In genomic region chr17:75622771-75623273, GRCh38 we compare ENCODE assay signal across 19 cellular contexts. TPM values are rescaled to one million over a fixed set of nuclear protein-coding genes. Genes with fewer than 3 reads are reported as not detected.
DNase-seq lines count a peak whose midpoint lies in the region; ATAC-seq, FAIRE-seq and TF ChIP-seq lines count a peak whose summit lies in the region.
"Had no signal": no experiment of that assay in that cellular context is flagged by ENCODE, and none has a peak within 500 bp of the region (broad histone marks: within the 10 kb centered on the region; RNA-seq: fewer than 3 reads in every experiment).

No MANE protein-coding gene starts in this region.

- BruUV-seq in Caco-2 (replicated peaks; lab: Mats Ljungman, UMichigan) (no TSS peak), K562 (replicated peaks; lab: Mats Ljungman, UMichigan) (no TSS peak)

- H4K91ac ChIP-seq in neuronal stem cell (ENCODE audit: low read depth, low read length, poor library complexity): no peak overlapping the region

- no peak overlapping the region for H3K4me2 ChIP-seq in K562 (ENCODE audit: insufficient read depth, low read length)
- H3K4me2 ChIP-seq in neuronal stem cell (ENCODE audit: insufficient read depth, low read length, poor library complexity, severe bottlenecking): no peak overlapping the region

- 7% methylated on average over 15 of the region's 15 CpGs for WGBS in K562 (ENCODE audit: insufficient coverage, low coverage, missing lambda C conversion rate)
- WGBS in neuronal stem cell (ENCODE audit: extremely low coverage in 2 of 2, insufficient read length in 2 of 2, insufficient replicate concordance in 1 of 2), 2 donors: no CpG with 5 or more reads among the region's 15 CpGs

- FAIRE-seq in K562 (lab: Jason Lieb, UNC): no peak
- FAIRE-seq in GM19239 (lab: Jason Lieb, UNC): no peak

- H3K4me1 ChIP-seq in Caco-2 (peaks cover 6% of the 10 kb centered on the region; the same call in 1 of the 2 replicates), K562 (replicated peaks in 1 of 2; ENCODE audit: control insufficient read depth in 2 of 2, insufficient read depth in 2 of 2, low read length in 2 of 2) (peaks cover 0 to 72% of the 10 kb centered on the region in 2 experiments; a peak in 3 of 5 replicates), neuronal stem cell (ENCODE audit: control insufficient read depth in 2 of 2, insufficient read depth in 1 of 2, low read depth in 1 of 2, low read length in 2 of 2) (peaks cover 6 to 8% of the 10 kb centered on the region in 2 donors)

- ATAC-seq in activated naive CD4-positive, alpha-beta T cell treated with anti-CD3 and anti-CD28 coated beads, Interleukin-2, amount 50 U/mL, for 72 hours: no peak
- no peak for ATAC-seq in K562
- ATAC-seq: CD8-positive, alpha-beta T cell had no signal

- H3K36me3 ChIP-seq in Caco-2 (ENCODE audit: control insufficient read depth, insufficient read depth, low read length) (no peaks in the 10 kb centered on the region), K562 (ENCODE audit: control insufficient read depth, insufficient read depth, low read length) (no peaks in the 10 kb centered on the region), neuronal stem cell (replicated peaks in 1 of 2; ENCODE audit: control insufficient read depth in 2 of 2, insufficient read depth in 2 of 2, low read length in 2 of 2) (peaks cover 0 to 7% of the 10 kb centered on the region in 2 donors)

- H3K4ac ChIP-seq in neuronal stem cell (ENCODE audit: low read length): no peak overlapping the region

- no peak overlapping the region for H2AK5ac ChIP-seq in neuronal stem cell (ENCODE audit: low read depth, low read length)

- H3K27ac ChIP-seq in K562 (ENCODE audit: extremely low read depth, low read depth, low read length) (no peak overlapping the region), neuronal stem cell (replicated peaks; ENCODE audit: low read length) (no peak overlapping the region)
- H3K27ac ChIP-seq: 22Rv1, HL-60 had no signal

- H2BK12ac ChIP-seq in neuronal stem cell (ENCODE audit: low read length): no peak overlapping the region

- H3K27me3 ChIP-seq in Caco-2 (replicated peaks; ENCODE audit: control insufficient read depth, insufficient read depth, low read length) (no peaks in the 10 kb centered on the region), K562 (ENCODE audit: control insufficient read depth in 2 of 2, insufficient read depth in 2 of 2, low read length in 2 of 2) (peaks cover 4 to 47% of the 10 kb centered on the region in 2 experiments; a peak in 3 of 5 replicates), neuronal stem cell (ENCODE audit: control insufficient read depth in 3 of 3, insufficient read depth in 3 of 3, low read depth in 1 of 3, low read length in 3 of 3) (peaks cover 0 to 3% (median 0%) of the 10 kb centered on the region in 3 experiments)

- intact Hi-C loops in Caco-2 (cut with micrococcal nuclease; ENCODE audit: unreplicated experiment): no loop called here
- intact Hi-C loops in K562 (cut with micrococcal nuclease): no loop called here

- H3K18ac ChIP-seq in neuronal stem cell (ENCODE audit: low read length): no peak overlapping the region

- no peak overlapping the region for H2BK120ac ChIP-seq in neuronal stem cell (ENCODE audit: low read depth, low read length)

- no peaks in the 10 kb centered on the region for H3K9me3 Mint-ChIP-seq in activated naive CD4-positive, alpha-beta T cell treated with anti-CD3 and anti-CD28 coated beads, Interleukin-2, amount 50 U/mL, for 72 hours
- H3K9me3 Mint-ChIP-seq in Caco-2 (ENCODE audit: unreplicated experiment): no peaks in the 10 kb centered on the region
- H3K9me3 Mint-ChIP-seq: CD8-positive, alpha-beta T cell had no signal

- POLR2A ChIA-PET in Caco-2 (lab: Charles Lee) (no interaction called here), K562 (lab: Yijun Ruan, JAX) (interaction anchor here (1.3 to 2.1 kb wide), 3 partner anchors 10 to 96 kb away, joined by 3 to 8 read pairs (median 7); partner anchors contain the start of gene SMIM5)

- H3K36me3 Mint-ChIP-seq in activated naive CD4-positive, alpha-beta T cell treated with anti-CD3 and anti-CD28 coated beads, Interleukin-2, amount 50 U/mL, for 72 hours: no peaks in the 10 kb centered on the region
- H3K36me3 Mint-ChIP-seq in Caco-2 (ENCODE audit: insufficient read depth, unreplicated experiment): peaks cover 27% of the 10 kb centered on the region

- H3K9me3 ChIP-seq in Caco-2: no peaks in the 10 kb centered on the region
- H3K9me3 ChIP-seq in K562 (replicated peaks; ENCODE audit: control insufficient read depth, insufficient read depth, low read depth, low read length): no peaks in the 10 kb centered on the region
- no peaks in the 10 kb centered on the region for H3K9me3 ChIP-seq in neuronal stem cell (replicated peaks in 1 of 2; ENCODE audit: control insufficient read depth in 2 of 2, insufficient read depth in 1 of 2, low read depth in 1 of 2, low read length in 2 of 2)

- no peak overlapping the region for H3K4me3 Mint-ChIP-seq in Caco-2 (ENCODE audit: unreplicated experiment)
- H3K4me3 Mint-ChIP-seq: CD14-positive monocyte; CD8-positive, alpha-beta T cell had no signal

- in situ Hi-C loops in K562 (cut with MboI): no loop called here

- no peaks in the 10 kb centered on the region for H3K79me2 ChIP-seq in K562 (ENCODE audit: control insufficient read depth, insufficient read depth, low read length)

- H3K9me1 ChIP-seq in K562 (ENCODE audit: control insufficient read depth, insufficient read depth, low read length): no peaks in the 10 kb centered on the region

- H3K23ac ChIP-seq in neuronal stem cell (ENCODE audit: low read depth, low read length, poor library complexity): no peak overlapping the region

- TF ChIP-seq POLR2A in K562 (conservative IDR thresholded peaks at IDR 0.05): no peak

- CTCF ChIA-PET in Caco-2 (lab: Charles Lee): interaction anchor here (1.0 to 3.3 kb wide), 2 partner anchors 11 to 125 kb away, joined by 4 to 24 read pairs; partner anchors contain the start of gene SMIM5
- CTCF ChIA-PET in K562 (lab: Yijun Ruan, JAX; ENCODE audit: low intra/inter-chr PET ratio): no interaction called here

- no peak overlapping the region for H4K8ac ChIP-seq in neuronal stem cell (ENCODE audit: low read depth, low read length)

- H2BK5ac ChIP-seq in neuronal stem cell (ENCODE audit: low read length): no peak overlapping the region

- H4K20me1 ChIP-seq in K562 (replicated peaks; ENCODE audit: control insufficient read depth, insufficient read depth, low read length): peaks cover 17% of the 10 kb centered on the region

- no peak overlapping the region for H3K4me3 ChIP-seq in Caco-2 (ENCODE audit: low read depth, low read length)
- no peak overlapping the region for H3K4me3 ChIP-seq in K562
- H3K4me3 ChIP-seq in neuronal stem cell (ENCODE audit: low read length in 2 of 2): no peak overlapping the region

- no peaks in the 10 kb centered on the region for H3K27me3 Mint-ChIP-seq in Caco-2 (ENCODE audit: insufficient read depth, unreplicated experiment)

- peaks cover 11% of the 10 kb centered on the region for H3K4me1 Mint-ChIP-seq in Caco-2 (ENCODE audit: low read depth, unreplicated experiment)
- H3K4me1 Mint-ChIP-seq: CD14-positive monocyte had no signal

- H2BK15ac ChIP-seq in neuronal stem cell (ENCODE audit: low read length): peak overlapping the region; percentile 49

- peak overlapping the region in 1 of 2 experiments; percentile 35; a peak in 1 of 4 replicates for H3K9ac ChIP-seq in K562 (ENCODE audit: insufficient read depth in 1 of 2, low read depth in 2 of 2, low read length in 2 of 2)
- no peak overlapping the region for H3K9ac ChIP-seq in neuronal stem cell (ENCODE audit: low read depth, low read length, poor library complexity)

- TF ChIP-seq CTCF in Caco-2 (IDR thresholded peaks at IDR 0.05; ENCODE audit: insufficient read depth in 1 of 2, low read depth in 1 of 2, low read length in 1 of 2, severe bottlenecking in 1 of 2, unreplicated experiment in 1 of 2): no peak
- no peak for TF ChIP-seq CTCF in K562 (IDR thresholded peaks at IDR 0.05 in 2 of 3, conservative IDR thresholded peaks at IDR 0.05 in 1 of 3; ENCODE audit: insufficient read depth in 2 of 3, low read depth in 1 of 3, low read length in 3 of 3)

- H3K79me1 ChIP-seq in neuronal stem cell (ENCODE audit: low read depth, low read length): peaks cover 2% of the 10 kb centered on the region

- no peak for DNase-seq in activated naive CD4-positive, alpha-beta T cell treated with anti-CD3 and anti-CD28 coated beads, Interleukin-2, amount 50 U/mL, for 72 hours (ENCODE audit: low spot score in 2 of 2)
- no peak for DNase-seq in activated naive CD4-positive, alpha-beta T cell (lab: John Stamatoyannopoulos, UW)
- DNase-seq in Caco-2 (no peak), K562 (ENCODE audit: extremely low read depth in 1 of 4, low spot score in 3 of 4) (no peak), neuronal stem cell (ENCODE audit: low spot score) (no peak), GM19239 (ENCODE audit: insufficient read length, low spot score) (no peak), germinal center (ENCODE audit: low spot score) (no peak), NCI-H2171 treated with DMSO at 0.1 percent for 48 hours (lab: John Stamatoyannopoulos, UW) (no peak)
- DNase-seq: COR-L47, DMS53, GF-D8, H7 had no signal

- peak overlapping the region; percentile 1 to 77 for H3K27ac Mint-ChIP-seq in activated naive CD4-positive, alpha-beta T cell treated with anti-CD3 and anti-CD28 coated beads, Interleukin-2, amount 50 U/mL, for 72 hours
- peak overlapping the region; percentile 31 for H3K27ac Mint-ChIP-seq in Caco-2 (ENCODE audit: unreplicated experiment)
- H3K27ac Mint-ChIP-seq: CD8-positive, alpha-beta T cell had no signal

- no peak for TF ChIP-seq RAD21 in K562 (CRISPR knock-in tag; conservative IDR thresholded peaks at IDR 0.05 in 1 of 2, IDR thresholded peaks at IDR 0.05 in 1 of 2)

- H2AFZ ChIP-seq in K562 (ENCODE audit: low read depth, low read length) (no peak overlapping the region), neuronal stem cell (ENCODE audit: low read length) (no peak overlapping the region)

- no peak for TF ChIP-seq EP300 in K562 (IDR thresholded peaks at IDR 0.05; ENCODE audit: low read length)

- no peak overlapping the region for H3K14ac ChIP-seq in neuronal stem cell (ENCODE audit: low read length)

RNA-seq across cellular contexts. Expression of gene SMIM5, which starts 10.4 kb away (rescaled TPM):
- under 1 TPM; 0.06 to 0.32 TPM for total RNA-seq in activated naive CD4-positive, alpha-beta T cell treated with anti-CD3 and anti-CD28 coated beads, Interleukin-2, amount 50 U/mL, for 72 hours
- total RNA-seq in Caco-2 (2022) (0.20 TPM in 1 of 2 replicates, not detected in the other), K562 (2014; rRNA removed) (not detected in 2 replicates), K562 (2014; rRNA removed; fragmentation: Illumina TruSeq; extraction: Trizol) (not detected in 2 replicates), K562 (2015; rRNA removed; fragmentation: Illumina TruSeq; extraction: Trizol) (not detected in 2 replicates), K562 (2021) (not detected in 2 replicates)
- total RNA-seq in K562 (2011; cell fraction: chromatin; rRNA removed; ENCODE audit: low replicate concordance): 0.16 TPM in 1 of 2 replicates, not detected in the other
- total RNA-seq in K562 (2011; cell fraction: nucleolus; rRNA removed): 0.13 TPM in 1 of 2 replicates, not detected in the other
- total RNA-seq in K562 (2011; cell fraction: nucleoplasm; rRNA removed): not detected in 2 replicates
- polyA plus RNA-seq in K562 (2011; rRNA removed) (not detected in 2 replicates), K562 (2014; fragmentation: Illumina TruSeq; extraction: Trizol) (not detected in 2 replicates), K562 (2014; fragmentation: Nextera tagmentation; extraction: Ambion mirVana) (not detected), K562 (2014; rRNA removed) (0.08 TPM in 1 of 2 replicates, not detected in the other)
- 0.04 TPM in 1 of 2 replicates, not detected in the other for polyA plus RNA-seq in K562 (2011; cell fraction: cytosol; rRNA removed)
- polyA plus RNA-seq in K562 (2011; cell fraction: nucleus; rRNA removed): not detected in 2 replicates
- 0.14 and 0.17 TPM in 2 replicates for polyA plus RNA-seq in K562 (2012)
- not detected in 2 replicates for polyA minus RNA-seq in K562 (2011; rRNA and poly(A)+ RNA removed)
- not detected in 2 replicates for polyA minus RNA-seq in K562 (2011; cell fraction: cytosol; rRNA and poly(A)+ RNA removed)
- not detected in 2 replicates for polyA minus RNA-seq in K562 (2011; cell fraction: nucleus; rRNA and poly(A)+ RNA removed)
- not detected for polyA plus RNA-seq in neuronal stem cell (2013, experiment 1 of 2)
- not detected for polyA plus RNA-seq in neuronal stem cell (2013, experiment 2 of 2)
- total RNA-seq: A673, H7, IMR-90 had no signal
- polyA plus RNA-seq: BJ, IMR-90 had no signal

RNA-seq across cellular contexts. Expression of gene MYO15B, which starts 35.2 kb away (rescaled TPM):
- total RNA-seq in activated naive CD4-positive, alpha-beta T cell treated with anti-CD3 and anti-CD28 coated beads, Interleukin-2, amount 50 U/mL, for 72 hours: 10 to 100 TPM; 38.4 to 45.0 TPM
- total RNA-seq in Caco-2 (2022): 12.3 and 24.4 TPM in 2 replicates
- total RNA-seq in K562 (2011; cell fraction: chromatin; rRNA removed; ENCODE audit: low replicate concordance): 8.9 and 39.4 TPM in 2 replicates
- 22.5 and 24.7 TPM in 2 replicates for total RNA-seq in K562 (2011; cell fraction: nucleolus; rRNA removed)
- 11.1 and 14.7 TPM in 2 replicates for total RNA-seq in K562 (2011; cell fraction: nucleoplasm; rRNA removed)
- 0.05 and 0.24 TPM in 2 replicates for total RNA-seq in K562 (2014; rRNA removed)
- 1.2 TPM in 1 of 2 replicates, not detected in the other for total RNA-seq in K562 (2014; rRNA removed; fragmentation: Illumina TruSeq; extraction: Trizol)
- 0.83 TPM in 2 replicates for total RNA-seq in K562 (2015; rRNA removed; fragmentation: Illumina TruSeq; extraction: Trizol)
- total RNA-seq in K562 (2021): 1.5 and 3.1 TPM in 2 replicates
- polyA plus RNA-seq in K562 (2011; rRNA removed): 0.82 and 1.2 TPM in 2 replicates
- 0.39 and 0.49 TPM in 2 replicates for polyA plus RNA-seq in K562 (2011; cell fraction: cytosol; rRNA removed)
- polyA plus RNA-seq in K562 (2011; cell fraction: nucleus; rRNA removed): 15.0 and 17.9 TPM in 2 replicates
- polyA plus RNA-seq in K562 (2012): 1.2 and 10.8 TPM in 2 replicates
- polyA plus RNA-seq in K562 (2014; fragmentation: Illumina TruSeq; extraction: Trizol): 0.12 and 0.76 TPM in 2 replicates
- not detected for polyA plus RNA-seq in K562 (2014; fragmentation: Nextera tagmentation; extraction: Ambion mirVana)
- 0.98 and 1.5 TPM in 2 replicates for polyA plus RNA-seq in K562 (2014; rRNA removed)
- 0.70 and 1.0 TPM in 2 replicates for polyA minus RNA-seq in K562 (2011; rRNA and poly(A)+ RNA removed)
- not detected in 2 replicates for polyA minus RNA-seq in K562 (2011; cell fraction: cytosol; rRNA and poly(A)+ RNA removed)
- polyA minus RNA-seq in K562 (2011; cell fraction: nucleus; rRNA and poly(A)+ RNA removed): 7.7 and 8.5 TPM in 2 replicates
- polyA plus RNA-seq in neuronal stem cell (2013, experiment 1 of 2): 8.5 TPM
- 8.9 TPM for polyA plus RNA-seq in neuronal stem cell (2013, experiment 2 of 2)

RNA-seq across cellular contexts. Expression of gene RECQL5, which starts 44.1 kb away (rescaled TPM):
- total RNA-seq in activated naive CD4-positive, alpha-beta T cell treated with anti-CD3 and anti-CD28 coated beads, Interleukin-2, amount 50 U/mL, for 72 hours: 10 to 100 TPM; 35.1 to 47.4 TPM
- total RNA-seq in Caco-2 (2022) (67.0 and 67.7 TPM in 2 replicates), K562 (2014; rRNA removed) (25.2 and 26.8 TPM in 2 replicates), K562 (2014; rRNA removed; fragmentation: Illumina TruSeq; extraction: Trizol) (12.3 and 14.5 TPM in 2 replicates), K562 (2015; rRNA removed; fragmentation: Illumina TruSeq; extraction: Trizol) (15.2 and 15.9 TPM in 2 replicates), K562 (2021) (34.8 and 35.7 TPM in 2 replicates)
- total RNA-seq in K562 (2011; cell fraction: chromatin; rRNA removed; ENCODE audit: low replicate concordance): 97.0 and 197 TPM in 2 replicates
- total RNA-seq in K562 (2011; cell fraction: nucleolus; rRNA removed): 104 and 108 TPM in 2 replicates
- total RNA-seq in K562 (2011; cell fraction: nucleoplasm; rRNA removed): 77.7 and 81.3 TPM in 2 replicates
- polyA plus RNA-seq in K562 (2011; rRNA removed) (16.4 and 20.4 TPM in 2 replicates), K562 (2014; fragmentation: Illumina TruSeq; extraction: Trizol) (23.1 and 27.9 TPM in 2 replicates), K562 (2014; fragmentation: Nextera tagmentation; extraction: Ambion mirVana) (1 to 10 TPM; 4.1 to 5.8 TPM), K562 (2014; rRNA removed) (23.1 and 27.1 TPM in 2 replicates)
- polyA plus RNA-seq in K562 (2011; cell fraction: cytosol; rRNA removed): 10.3 and 14.7 TPM in 2 replicates
- 132 and 169 TPM in 2 replicates for polyA plus RNA-seq in K562 (2011; cell fraction: nucleus; rRNA removed)
- 19.7 and 37.0 TPM in 2 replicates for polyA plus RNA-seq in K562 (2012)
- polyA minus RNA-seq in K562 (2011; rRNA and poly(A)+ RNA removed): 20.8 and 22.5 TPM in 2 replicates
- polyA minus RNA-seq in K562 (2011; cell fraction: cytosol; rRNA and poly(A)+ RNA removed): 11.2 and 20.5 TPM in 2 replicates
- 31.6 and 42.1 TPM in 2 replicates for polyA minus RNA-seq in K562 (2011; cell fraction: nucleus; rRNA and poly(A)+ RNA removed)
- polyA plus RNA-seq in neuronal stem cell (2013, experiment 1 of 2): 16.5 TPM
- polyA plus RNA-seq in neuronal stem cell (2013, experiment 2 of 2): 16.0 TPM

RNA-seq across cellular contexts. Expression of gene SAP30BP, which starts 44.3 kb away (rescaled TPM):
- total RNA-seq in activated naive CD4-positive, alpha-beta T cell treated with anti-CD3 and anti-CD28 coated beads, Interleukin-2, amount 50 U/mL, for 72 hours: 10 to 100 TPM; 76.3 to 78.8 TPM
- total RNA-seq in Caco-2 (2022) (119 and 126 TPM in 2 replicates), K562 (2014; rRNA removed) (57.9 and 59.7 TPM in 2 replicates), K562 (2014; rRNA removed; fragmentation: Illumina TruSeq; extraction: Trizol) (45.3 and 51.8 TPM in 2 replicates), K562 (2015; rRNA removed; fragmentation: Illumina TruSeq; extraction: Trizol) (62.4 and 64.7 TPM in 2 replicates), K562 (2021) (60.6 and 71.7 TPM in 2 replicates)
- total RNA-seq in K562 (2011; cell fraction: chromatin; rRNA removed; ENCODE audit: low replicate concordance): 143 and 213 TPM in 2 replicates
- total RNA-seq in K562 (2011; cell fraction: nucleolus; rRNA removed): 100 and 111 TPM in 2 replicates
- 123 and 149 TPM in 2 replicates for total RNA-seq in K562 (2011; cell fraction: nucleoplasm; rRNA removed)
- polyA plus RNA-seq in K562 (2011; rRNA removed) (69.3 and 70.7 TPM in 2 replicates), K562 (2014; fragmentation: Illumina TruSeq; extraction: Trizol) (90.8 and 91.7 TPM in 2 replicates), K562 (2014; fragmentation: Nextera tagmentation; extraction: Ambion mirVana) (100 to 1,000 TPM; 103 to 154 TPM), K562 (2014; rRNA removed) (67.8 and 86.4 TPM in 2 replicates)
- 58.9 and 85.2 TPM in 2 replicates for polyA plus RNA-seq in K562 (2011; cell fraction: cytosol; rRNA removed)
- polyA plus RNA-seq in K562 (2011; cell fraction: nucleus; rRNA removed): 164 and 209 TPM in 2 replicates
- 49.6 and 51.6 TPM in 2 replicates for polyA plus RNA-seq in K562 (2012)
- polyA minus RNA-seq in K562 (2011; rRNA and poly(A)+ RNA removed): 49.7 and 52.3 TPM in 2 replicates
- polyA minus RNA-seq in K562 (2011; cell fraction: cytosol; rRNA and poly(A)+ RNA removed): 25.6 and 27.8 TPM in 2 replicates
- 44.7 and 59.0 TPM in 2 replicates for polyA minus RNA-seq in K562 (2011; cell fraction: nucleus; rRNA and poly(A)+ RNA removed)
- polyA plus RNA-seq in neuronal stem cell (2013, experiment 1 of 2): 54.0 TPM
- polyA plus RNA-seq in neuronal stem cell (2013, experiment 2 of 2): 51.1 TPM
